ENCODE assay signal across 22 cellular contexts in genomic region chr6:148218542-148219258, GRCh38.
DNase-seq lines count a peak whose midpoint lies in the region; ATAC-seq, FAIRE-seq and TF ChIP-seq lines count a peak whose summit lies in the region.
"Had no signal": no experiment of that assay in that cellular context is flagged by ENCODE, and none has a peak within 500 bp of the region (broad histone marks: within the 10 kb centered on the region; RNA-seq: fewer than 3 reads in every experiment).

No MANE protein-coding gene starts in this region.

- DNase-seq in CD1c-positive myeloid dendritic cell (ENCODE audit: extremely low spot score) (peak; percentile 14), left ventricle myocardium superior (peak; percentile 42), pancreas (peak in 1 of 6 donors; percentile 19), NCI-H226 (no peak), NCI-H526 (lab: John Stamatoyannopoulos, UW) (no peak), stomach (no peak)
- DNase-seq: activated naive CD4-positive, alpha-beta T cell; activated T-cell treated with anti-CD3 and anti-CD28 coated beads, Interleukin-2, amount 50 U/mL, for 24 hours; CD8-positive, alpha-beta T cell; central memory CD4-positive, alpha-beta T cell; erythroblast; foreskin melanocyte; GF-D8; islet precursor cell; KBM-7; NCI-H187; SHP77; stimulated activated CD4-positive, alpha-beta T cell treated with anti-CD3 and anti-CD28 coated beads, Interleukin-15, amount 100 ng/mL, for 24 hours; stimulated activated CD8-positive, alpha-beta memory T cell treated with anti-CD3 and anti-CD28 coated beads, Interleukin-4, amount 100 ng/mL, for 48 hours had no signal

- no peak for TF ChIP-seq CTCF in pancreas (IDR thresholded peaks at IDR 0.05)
- TF ChIP-seq CTCF in stomach (IDR thresholded peaks at IDR 0.05), result no peak

- TF ChIP-seq POLR2A in stomach (IDR thresholded peaks at IDR 0.05), result no peak

- H3K36me3 ChIP-seq in pancreas, result no peaks in the 10 kb centered on the region
- no peaks in the 10 kb centered on the region for H3K36me3 ChIP-seq in stomach

- no peak for FAIRE-seq in pancreas (lab: Jason Lieb, UNC)
- FAIRE-seq: urothelium cell line had no signal

- TF ChIP-seq EP300 in stomach (IDR thresholded peaks at IDR 0.05), result no peak

- intact Hi-C loops in left ventricle myocardium superior (cut with micrococcal nuclease), result no loop called here
- intact Hi-C loops in pancreas (cut with DNase I), result no loop called here
- intact Hi-C loops in stomach (cut with DNase I; ENCODE audit: low total_unique reads), result no loop called here

- WGBS in pancreas, 2 donors, result 78 to 86% methylated on average over 3 of the region's 3 CpGs
- 59 to 81% (median 70%) methylated on average over 3 of the region's 3 CpGs for WGBS in stomach, 5 donors

- H3K27me3 ChIP-seq in pancreas (no peaks in the 10 kb centered on the region), stomach (no peaks in the 10 kb centered on the region)

- no peaks in the 10 kb centered on the region for H3K9me3 ChIP-seq in pancreas
- H3K9me3 ChIP-seq in stomach, result no peaks in the 10 kb centered on the region

- H3K4me1 ChIP-seq in pancreas (no peaks in the 10 kb centered on the region), stomach (peaks cover 0 to 14% (median 5%) of the 10 kb centered on the region in 4 donors)

- ATAC-seq in left ventricle myocardium superior (peak; percentile 92), pancreas (peak in 3 of 4 donors; percentile 29 to 39 (median 35)), HG03460 (IDR thresholded peaks at IDR 0.05; ENCODE audit: unreplicated experiment) (no peak)
- ATAC-seq: CD8-positive, alpha-beta T cell had no signal

- peak overlapping the region; percentile 9 for H3K27ac ChIP-seq in angular gyrus (ENCODE audit: low read depth, low read length)
- H3K27ac ChIP-seq in pancreas, result no peak overlapping the region
- H3K27ac ChIP-seq in stomach, result no peak overlapping the region

- H3K4me3 ChIP-seq in pancreas, result no peak overlapping the region
- H3K4me3 ChIP-seq in stomach, result no peak overlapping the region

Comparison
In these comparisons a context has a peak if more than half of its experiments do, and no peak if none do; other contexts are left out.
1. DNase-seq: peak in CD1c-positive myeloid dendritic cell (single experiment) and left ventricle myocardium superior (single experiment); none in NCI-H226 (single experiment), NCI-H526 (0 of 2) and stomach (single experiment).